In genomic region chr16:73173396-73173795, GRCh38 we compare ENCODE assay signal across 18 cellular contexts.
DNase-seq lines count a peak whose midpoint lies in the region; ATAC-seq, FAIRE-seq and TF ChIP-seq lines count a peak whose summit lies in the region.
"Had no signal": no experiment of that assay in that cellular context is flagged by ENCODE, and none has a peak within 500 bp of the region (broad histone marks: within the 10 kb centered on the region; RNA-seq: fewer than 3 reads in every experiment).

No MANE protein-coding gene starts in this region.

- H3K4me1 ChIP-seq in A673 (ENCODE audit: insufficient read depth, low read length, poor library complexity, severe bottlenecking) (peaks cover 36% of the 10 kb centered on the region), astrocyte (ENCODE audit: insufficient read depth, low read length) (peaks cover 16% of the 10 kb centered on the region), left ventricle myocardium inferior (peaks cover 36% of the 10 kb centered on the region), psoas muscle (peaks cover 11% of the 10 kb centered on the region)
- H3K4me1 ChIP-seq: foreskin keratinocyte had no signal

- no peak overlapping the region for H3K4me3 Mint-ChIP-seq in astrocyte (ENCODE audit: unreplicated experiment)
- H3K4me3 Mint-ChIP-seq in Calu3 (ENCODE audit: low read depth, unreplicated experiment): no peak overlapping the region
- H3K4me3 Mint-ChIP-seq: activated naive CD8-positive, alpha-beta T cell treated with anti-CD3 and anti-CD28 coated beads, Interleukin-2, amount 50 U/mL, for 24 hours; immature natural killer cell; T-cell had no signal

- H3K9me3 ChIP-seq in A673 (ENCODE audit: low read depth, low read length, poor library complexity, severe bottlenecking): no peaks in the 10 kb centered on the region
- no peaks in the 10 kb centered on the region for H3K9me3 ChIP-seq in astrocyte (ENCODE audit: insufficient read depth, low read depth, low read length)
- H3K9me3 ChIP-seq in left ventricle myocardium inferior (replicated peaks): no peaks in the 10 kb centered on the region
- H3K9me3 ChIP-seq in psoas muscle: no peaks in the 10 kb centered on the region

- H3K27me3 Mint-ChIP-seq in astrocyte (ENCODE audit: low read depth, unreplicated experiment): peaks cover 4% of the 10 kb centered on the region
- H3K27me3 Mint-ChIP-seq in Calu3 (ENCODE audit: unreplicated experiment): peaks cover 50% of the 10 kb centered on the region
- H3K27me3 Mint-ChIP-seq: activated naive CD8-positive, alpha-beta T cell treated with anti-CD3 and anti-CD28 coated beads, Interleukin-2, amount 50 U/mL, for 24 hours had no signal

- H3K27ac ChIP-seq in A673 (ENCODE audit: low read depth, low read length, poor library complexity, severe bottlenecking): peak overlapping the region; percentile 79
- H3K27ac ChIP-seq in astrocyte (ENCODE audit: low read depth, low read length): no peak overlapping the region
- H3K27ac ChIP-seq in left ventricle myocardium inferior (replicated peaks): peak overlapping the region; percentile 81
- H3K27ac ChIP-seq in psoas muscle: peak overlapping the region; percentile 23
- H3K27ac ChIP-seq: foreskin keratinocyte had no signal

- no peak for TF ChIP-seq CTCF in A673 (conservative IDR thresholded peaks at IDR 0.05; ENCODE audit: low read depth, low read length)
- no peak for TF ChIP-seq CTCF in astrocyte (IDR thresholded peaks at IDR 0.05; ENCODE audit: insufficient read depth, low read depth, low read length)
- TF ChIP-seq CTCF in left ventricle myocardium inferior (IDR thresholded peaks at IDR 0.05; ENCODE audit: borderline replicate concordance): no peak
- TF ChIP-seq CTCF in psoas muscle (IDR thresholded peaks at IDR 0.05): no peak
- TF ChIP-seq CTCF in Calu3 (IDR thresholded peaks at IDR 0.05; ENCODE audit: unreplicated experiment): no peak

- no peaks in the 10 kb centered on the region for H3K36me3 ChIP-seq in A673 (ENCODE audit: insufficient read depth, low read length, poor library complexity, severe bottlenecking)
- H3K36me3 ChIP-seq in astrocyte (ENCODE audit: insufficient read depth, low read length): no peaks in the 10 kb centered on the region
- no peaks in the 10 kb centered on the region for H3K36me3 ChIP-seq in left ventricle myocardium inferior
- no peaks in the 10 kb centered on the region for H3K36me3 ChIP-seq in psoas muscle (ENCODE audit: insufficient read depth in 1 of 2, low read depth in 1 of 2)

- POLR2A ChIA-PET in A673 (lab: Charles Lee; ENCODE audit: low non-redundant PET): no interaction called here

- H3K27me3 ChIP-seq in A673 (replicated peaks; ENCODE audit: insufficient read depth, low read depth, low read length, poor library complexity) (no peaks in the 10 kb centered on the region), astrocyte (ENCODE audit: insufficient read depth, low read length) (no peaks in the 10 kb centered on the region), left ventricle myocardium inferior (ENCODE audit: low read depth) (peaks cover 13% of the 10 kb centered on the region), psoas muscle (ENCODE audit: insufficient read depth in 3 of 3, low read length in 2 of 3) (no peaks in the 10 kb centered on the region)

- 23 to 36% (median 33%) methylated on average over 11 of the region's 11 CpGs for WGBS in psoas muscle, 3 donors

- peak overlapping the region; percentile 72 for H3K4me2 ChIP-seq in astrocyte (ENCODE audit: low read length)

- H3K4me1 Mint-ChIP-seq in astrocyte (ENCODE audit: low read depth, unreplicated experiment) (peaks cover 2% of the 10 kb centered on the region), Calu3 (ENCODE audit: low read depth, unreplicated experiment) (peaks cover 24% of the 10 kb centered on the region)
- H3K4me1 Mint-ChIP-seq: activated naive CD8-positive, alpha-beta T cell treated with anti-CD3 and anti-CD28 coated beads, Interleukin-2, amount 50 U/mL, for 24 hours; immature natural killer cell; T-cell had no signal

- no peaks in the 10 kb centered on the region for H4K20me1 ChIP-seq in astrocyte (ENCODE audit: insufficient read depth, low read length)

- CTCF ChIA-PET in A673 (lab: Charles Lee) (interaction anchor here (0.7 to 1.5 kb wide), 2 partner anchors 24 to 341 kb away, joined by 4 read pairs; no protein-coding TSS in a partner anchor), Calu3 (lab: Charles Lee) (interaction anchor here (0.8 to 1.4 kb wide), 2 partner anchors 8 to 11 kb away, joined by 3 to 5 read pairs; no protein-coding TSS in a partner anchor)

- FAIRE-seq in astrocyte (lab: Jason Lieb, UNC): no peak

- H3K36me3 Mint-ChIP-seq in astrocyte (ENCODE audit: low read depth, unreplicated experiment) (no peaks in the 10 kb centered on the region), Calu3 (ENCODE audit: insufficient read depth, unreplicated experiment) (peaks cover 5% of the 10 kb centered on the region)
- H3K36me3 Mint-ChIP-seq: immature natural killer cell, T-cell had no signal

- no peak for DNase-seq in A673 (ENCODE audit: low spot score)
- DNase-seq in astrocyte (ENCODE audit: low read depth): no peak
- DNase-seq in left ventricle myocardium inferior: peak; percentile 26
- no peak for DNase-seq in psoas muscle
- no peak for DNase-seq in Calu3
- DNase-seq in DMS 273 treated with DMSO at 0.1 percent for 48 hours (lab: John Stamatoyannopoulos, UW): no peak
- DNase-seq: activated naive CD8-positive, alpha-beta T cell treated with anti-CD3 and anti-CD28 coated beads, Interleukin-2, amount 50 U/mL, for 24 hours; activated T-cell treated with anti-CD3 and anti-CD28 coated beads for 4 hours; cortex of kidney; immature natural killer cell; NCI-H1092; NCI-H345; OCI-M1; stimulated activated naive CD8-positive, alpha-beta T cell treated with anti-CD3 and anti-CD28 coated beads, Interleukin-15, Interleukin-2, amounts not matched to agents 100 U/mL and 50 U/mL, for 24 hours; T-cell had no signal

- H3K79me2 ChIP-seq in astrocyte (ENCODE audit: insufficient read depth, low read length): no peaks in the 10 kb centered on the region

- intact Hi-C loops in A673 (cut with micrococcal nuclease; ENCODE audit: unreplicated experiment) (loop anchor here (5.0 kb wide), 1 partner anchor 116 kb away; no protein-coding TSS in a partner anchor), left ventricle myocardium inferior (cut with micrococcal nuclease) (no loop called here), psoas muscle (cut with DNase I) (loop anchor here in 1 of 2 donors (5.0 kb wide), 1 partner anchor 96 kb away; no protein-coding TSS in a partner anchor), Calu3 (cut with micrococcal nuclease; ENCODE audit: unreplicated experiment) (loop anchor here (5.0 kb wide), 2 partner anchors 121 to 341 kb away; no protein-coding TSS in a partner anchor)

- no peaks in the 10 kb centered on the region for H3K9me3 Mint-ChIP-seq in astrocyte (ENCODE audit: unreplicated experiment)
- no peaks in the 10 kb centered on the region for H3K9me3 Mint-ChIP-seq in Calu3 (ENCODE audit: low read depth, unreplicated experiment)

- no peak overlapping the region for H3K27ac Mint-ChIP-seq in astrocyte (ENCODE audit: unreplicated experiment)
- no peak overlapping the region for H3K27ac Mint-ChIP-seq in Calu3 (ENCODE audit: unreplicated experiment)
- H3K27ac Mint-ChIP-seq: activated naive CD8-positive, alpha-beta T cell treated with anti-CD3 and anti-CD28 coated beads, Interleukin-2, amount 50 U/mL, for 24 hours; immature natural killer cell; T-cell had no signal

- ATAC-seq in psoas muscle: peak in 1 of 4 donors; percentile 22
- no peak for ATAC-seq in HG02610 (IDR thresholded peaks at IDR 0.05; ENCODE audit: unreplicated experiment)
- ATAC-seq in HG03280 (IDR thresholded peaks at IDR 0.05; ENCODE audit: unreplicated experiment): no peak
- ATAC-seq: activated naive CD8-positive, alpha-beta T cell treated with anti-CD3 and anti-CD28 coated beads, Interleukin-2, amount 50 U/mL, for 24 hours; foreskin keratinocyte; stimulated activated naive CD8-positive, alpha-beta T cell treated with anti-CD3 and anti-CD28 coated beads, Interleukin-15, Interleukin-2, amounts not matched to agents 100 U/mL and 50 U/mL, for 24 hours; T-cell had no signal

- H3K4me3 ChIP-seq in A673 (ENCODE audit: low read depth, low read length, poor library complexity, severe bottlenecking) (peak overlapping the region; percentile 18), astrocyte (ENCODE audit: insufficient read depth, low read depth, low read length) (no peak overlapping the region), left ventricle myocardium inferior (peak overlapping the region; percentile 34), psoas muscle (peak overlapping the region; percentile 36)

- H3K9ac ChIP-seq in astrocyte (ENCODE audit: low read length): peak overlapping the region; percentile 49

- BruUV-seq in A673 (replicated peaks; lab: Mats Ljungman, UMichigan) (no TSS peak), Calu3 (replicated peaks; lab: Mats Ljungman, UMichigan) (no TSS peak)

- peak overlapping the region; percentile 72 for H2AFZ ChIP-seq in astrocyte (ENCODE audit: low read depth, low read length)
